Comparison of ENCODE assay signal across 8 cellular contexts in genomic region chr16:4402439-4403132, GRCh38. TPM values are rescaled to one million over a fixed set of nuclear protein-coding genes. Genes with fewer than 3 reads are reported as not detected.
DNase-seq lines count a peak whose midpoint lies in the region; ATAC-seq, FAIRE-seq and TF ChIP-seq lines count a peak whose summit lies in the region.

No MANE protein-coding gene starts in this region.

- H4K20me1 ChIP-seq in mammary epithelial cell (ENCODE audit: insufficient read depth, low read length), result no peaks in the 10 kb centered on the region

- dilution Hi-C loops in mammary epithelial cell (cut with HindIII; ENCODE audit: low sequenced_read_pairs), result no loop called here

- H2AFZ ChIP-seq in mammary epithelial cell (ENCODE audit: low read depth, low read length), result peak overlapping the region; percentile 57

- intact Hi-C loops in mammary epithelial cell (cut with micrococcal nuclease) (loop anchor here (1.0 kb wide), 4 partner anchors 43 to 419 kb away; no protein-coding TSS in a partner anchor), kidney (cut with DNase I) (loop anchor here (5.0 to 10.0 kb wide), 2 partner anchors 40 to 118 kb away; no protein-coding TSS in a partner anchor)

- H3K4me2 ChIP-seq in mammary epithelial cell (ENCODE audit: insufficient read depth, low read depth, low read length), result peak overlapping the region; percentile 64

- H3K27ac ChIP-seq in mammary epithelial cell (ENCODE audit: insufficient read depth, low read depth, low read length), result no peak overlapping the region
- H3K27ac ChIP-seq in kidney (ENCODE audit: low read depth in 2 of 2, low read length in 2 of 2), result no peak overlapping the region

- in situ Hi-C loops in mammary epithelial cell (cut with MboI; ENCODE audit: low sequenced_read_pairs in 2 of 2), result loop anchor here (5.0 to 25.0 kb wide), 3 partner anchors 40 to 208 kb away; partner anchors contain the start of gene TFAP4 (in 1 of the 2)

- DNase-seq in AG08395 (ENCODE audit: low spot score) (peak; percentile 90), NCI-H2196 (lab: John Stamatoyannopoulos, UW; ENCODE audit: unreplicated experiment) (peak; percentile 80), mammary epithelial cell (peak; percentile 53), kidney (peak; percentile 94)
- DNase-seq in activated CD4-positive, CD25-positive, alpha-beta regulatory T cell (lab: John Stamatoyannopoulos, UW), result peak; percentile 45 to 49 (median 47)
- peak; percentile 59 for DNase-seq in stimulated activated CD4-positive, alpha-beta T cell treated with anti-CD3 and anti-CD28 coated beads, Interleukin-1b, Interleukin-23, amount 100 ng/mL, for 48 hours

- H3K4me1 ChIP-seq in mammary epithelial cell (ENCODE audit: insufficient read depth, low read length), result peaks cover 4% of the 10 kb centered on the region
- H3K4me1 ChIP-seq in kidney (ENCODE audit: control insufficient read depth in 1 of 2, insufficient read depth in 1 of 2, low read depth in 1 of 2, low read length in 2 of 2), result peaks cover 0 to 4% of the 10 kb centered on the region in 2 donors

- no peaks in the 10 kb centered on the region for H3K27me3 ChIP-seq in mammary epithelial cell (ENCODE audit: insufficient read depth, low read length)

- WGBS in mammary epithelial cell (ENCODE audit: low coverage, missing lambda C conversion rate), result 26% methylated on average over 13 of the region's 29 CpGs

- no TSS peak for BruUV-seq in mammary epithelial cell (replicated peaks; lab: Mats Ljungman, UMichigan)

- TF ChIP-seq CTCF in mammary epithelial cell (conservative IDR thresholded peaks at IDR 0.05 in 1 of 2, IDR thresholded peaks at IDR 0.05 in 1 of 2; ENCODE audit: extremely low read depth in 1 of 2, insufficient read depth in 1 of 2, low read depth in 1 of 2, low read length in 2 of 2) (peak; percentile 57 to 88), kidney (IDR thresholded peaks at IDR 0.05; ENCODE audit: borderline replicate concordance, extremely low read depth, insufficient read depth) (peak; percentile 95)

- H3K9ac ChIP-seq in mammary epithelial cell (ENCODE audit: insufficient read depth, low read length), result no peak overlapping the region
- no peak overlapping the region for H3K9ac ChIP-seq in kidney (ENCODE audit: low read length in 2 of 2)

- FAIRE-seq in kidney (lab: Jason Lieb, UNC), result no peak

- H3K4me3 ChIP-seq in mammary epithelial cell (replicated peaks in 1 of 3; ENCODE audit: insufficient read depth in 1 of 3, low read depth in 2 of 3, low read length in 3 of 3) (peak overlapping the region in 1 of 3 experiments; percentile 22), kidney (ENCODE audit: low read length in 2 of 2) (no peak overlapping the region)

- H3K36me3 ChIP-seq in mammary epithelial cell (ENCODE audit: insufficient read depth, low read length) (peaks cover 5% of the 10 kb centered on the region), kidney (ENCODE audit: control insufficient read depth in 1 of 2, insufficient read depth in 2 of 2, low read length in 2 of 2) (peaks cover 0 to 3% of the 10 kb centered on the region in 2 donors)

- CTCF ChIA-PET in mammary epithelial cell (lab: Charles Lee; ENCODE audit: low non-redundant PET), result interaction anchor here (0.5 to 0.7 kb wide), 2 partner anchors 51 to 104 kb away, joined by 3 to 23 read pairs; partner anchors contain the start of gene PAM16

- no peaks in the 10 kb centered on the region for H3K9me3 ChIP-seq in mammary epithelial cell (replicated peaks; ENCODE audit: insufficient read depth, low read length)
- no peaks in the 10 kb centered on the region for H3K9me3 ChIP-seq in kidney (ENCODE audit: control insufficient read depth in 1 of 2, low read length in 2 of 2)

- peak; percentile 53 for ATAC-seq in GM21515 (IDR thresholded peaks at IDR 0.05; ENCODE audit: unreplicated experiment)
- no peak for ATAC-seq in HG02970 (IDR thresholded peaks at IDR 0.05; ENCODE audit: low FRiP score, unreplicated experiment)

- H3K79me2 ChIP-seq in mammary epithelial cell (ENCODE audit: insufficient read depth, low read length), result no peaks in the 10 kb centered on the region

RNA-seq across cellular contexts. Expression of gene CORO7, which starts 13.8 kb away (rescaled TPM):
- total RNA-seq in mammary epithelial cell (10 to 100 TPM; 10.7 to 26.0 TPM), kidney (50.1 TPM)
- polyA plus RNA-seq in mammary epithelial cell (8.8 TPM), kidney (ENCODE audit: insufficient read depth, low read depth, low replicate concordance) (9.8 TPM)
- 36.2 TPM for polyA minus RNA-seq in mammary epithelial cell

RNA-seq across cellular contexts. Expression of gene DNAJA3, which starts 23.1 kb away (rescaled TPM):
- total RNA-seq in mammary epithelial cell (10 to 100 TPM; 52.7 to 70.4 TPM), kidney (41.1 TPM)
- polyA plus RNA-seq in mammary epithelial cell (55.6 TPM), kidney (ENCODE audit: insufficient read depth, low read depth, low replicate concordance) (49.4 TPM)
- 76.3 TPM for polyA minus RNA-seq in mammary epithelial cell

RNA-seq across cellular contexts. Expression of gene VASN, which starts 30.9 kb away (rescaled TPM):
- total RNA-seq in mammary epithelial cell (10 to 100 TPM in 1 of 2 donors, 1 to 10 TPM in 1; 5.0 to 25.5 TPM), kidney (82.7 TPM)
- polyA plus RNA-seq in mammary epithelial cell (1.9 TPM), kidney (ENCODE audit: insufficient read depth, low read depth, low replicate concordance) (75.7 TPM)
- polyA minus RNA-seq in mammary epithelial cell, result 0.67 TPM

RNA-seq across cellular contexts. Expression of gene PAM16, which starts 51.5 kb away (rescaled TPM):
- total RNA-seq in mammary epithelial cell, result 10 to 100 TPM; 20.3 to 62.1 TPM
- polyA plus RNA-seq in mammary epithelial cell, result 41.2 TPM
- 3.8 TPM for polyA minus RNA-seq in mammary epithelial cell
- total RNA-seq in kidney, result 29.4 TPM
- 61.1 TPM for polyA plus RNA-seq in kidney (ENCODE audit: insufficient read depth, low read depth, low replicate concordance)
